8 cellular contexts compared by ENCODE assay signal in the genomic region with DNA sequence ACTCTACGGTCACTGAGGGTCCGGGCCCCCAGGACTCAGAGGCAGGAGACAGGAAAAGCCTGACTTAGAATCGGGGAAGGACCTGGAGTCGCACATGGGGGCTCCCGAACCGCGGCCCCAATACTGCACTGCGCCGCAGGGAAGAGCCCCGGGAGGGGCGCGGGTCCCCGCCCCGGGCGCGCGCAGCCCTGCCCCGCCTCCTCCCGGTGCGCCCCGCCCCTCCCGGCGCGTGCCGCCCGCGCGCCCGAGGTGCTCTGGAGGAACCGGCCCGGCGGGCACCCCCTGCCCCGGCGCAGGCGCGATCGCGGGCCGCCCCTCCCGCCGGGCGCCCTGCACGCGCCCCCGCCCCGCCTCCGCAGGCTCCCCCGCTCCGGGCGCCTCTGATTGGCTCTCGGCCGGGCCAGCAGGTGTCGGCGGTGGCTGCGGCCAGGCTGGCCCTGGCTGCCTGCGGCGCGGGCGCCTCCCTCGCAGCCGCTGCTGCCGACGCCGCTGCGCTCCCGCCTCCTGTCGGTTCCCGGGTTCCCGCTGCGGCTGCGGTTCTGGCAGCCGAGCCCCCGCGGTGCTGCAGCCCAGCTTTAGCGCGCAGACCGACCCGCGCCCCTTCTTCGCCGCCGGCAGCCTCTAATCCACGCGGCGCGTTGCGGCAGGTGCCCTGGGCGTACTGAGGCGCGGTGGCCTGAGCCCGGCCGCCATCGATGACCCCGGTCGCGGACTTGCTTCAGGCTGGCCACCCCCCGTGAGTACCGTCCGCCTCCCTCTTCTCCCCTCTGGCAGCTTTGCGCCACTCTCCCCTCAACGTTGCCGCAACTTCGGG. TPM values are rescaled to one million over a fixed set of nuclear protein-coding genes. Genes with fewer than 3 reads are reported as not detected.
DNase-seq lines count a peak whose midpoint lies in the region; ATAC-seq and TF ChIP-seq lines count a peak whose summit lies in the region.

A gene (plus strand): TSS at position 429 of the 814 bp plus-strand sequence. CDS start 91,208 bp downstream, outside the sequence.

- intact Hi-C loops in tibial artery (cut with DNase I; ENCODE audit: low total_unique reads) = no loop called here

- H3K4me1 Mint-ChIP-seq in effector memory CD8-positive, alpha-beta T cell (ENCODE audit: low read depth in 2 of 2) = peaks cover 13 to 16% of the 10 kb centered on the region in 2 donors
- H3K4me1 Mint-ChIP-seq in mesothelial cell of epicardium = peaks cover 15% of the 10 kb centered on the region

- H3K9me3 Mint-ChIP-seq in effector memory CD8-positive, alpha-beta T cell = peaks cover 0 to 10% of the 10 kb centered on the region in 2 donors
- H3K9me3 Mint-ChIP-seq in mesothelial cell of epicardium = no peaks in the 10 kb centered on the region

- H3K4me3 ChIP-seq in HUES64 (ENCODE audit: low read length) = peak within 1 kb of the TSS; percentile 57
- H3K4me3 ChIP-seq in tibial artery = peak within 1 kb of the TSS; percentile 68 to 84

- TF ChIP-seq CTCF in mesothelial cell of epicardium (IDR thresholded peaks at IDR 0.05; ENCODE audit: unreplicated experiment) (no peak), tibial artery (IDR thresholded peaks at IDR 0.05) (peak in 1 of 2 experiments; percentile 7)

- peak; percentile 83 for ATAC-seq in GM21390 (IDR thresholded peaks at IDR 0.05; ENCODE audit: unreplicated experiment)
- no peak for ATAC-seq in effector memory CD8-positive, alpha-beta T cell (replicated peaks)

- no peaks in the 10 kb centered on the region for H3K36me3 ChIP-seq in ES-I3 (ENCODE audit: insufficient read depth, low read length)
- H3K36me3 ChIP-seq in HUES64 (ENCODE audit: insufficient read depth, low read length) = no peaks in the 10 kb centered on the region
- H3K36me3 ChIP-seq in tibial artery = no peaks in the 10 kb centered on the region

- under 1% methylated on average over 99 of the region's 103 CpGs for WGBS in HUES64

- no peak within 1 kb of the TSS for H3K27ac Mint-ChIP-seq in effector memory CD8-positive, alpha-beta T cell
- no peak within 1 kb of the TSS for H3K27ac Mint-ChIP-seq in mesothelial cell of epicardium

- no peaks in the 10 kb centered on the region for H3K9me3 ChIP-seq in ES-I3 (ENCODE audit: control insufficient read depth, insufficient read depth, low read length)
- no peaks in the 10 kb centered on the region for H3K9me3 ChIP-seq in HUES64 (ENCODE audit: insufficient read depth, low read depth, low read length)
- no peaks in the 10 kb centered on the region for H3K9me3 ChIP-seq in tibial artery

- peaks cover 4% of the 10 kb centered on the region for H3K36me3 Mint-ChIP-seq in effector memory CD8-positive, alpha-beta T cell (ENCODE audit: insufficient read depth)
- no peaks in the 10 kb centered on the region for H3K36me3 Mint-ChIP-seq in mesothelial cell of epicardium

- H3K27me3 ChIP-seq in HUES64 (ENCODE audit: insufficient read depth, low read length) = peaks cover 76% of the 10 kb centered on the region
- H3K27me3 ChIP-seq in tibial artery = peaks cover 0 to 21% of the 10 kb centered on the region in 2 donors

- peaks cover 47 to 74% of the 10 kb centered on the region in 2 donors for H3K27me3 Mint-ChIP-seq in effector memory CD8-positive, alpha-beta T cell
- peaks cover 95% of the 10 kb centered on the region for H3K27me3 Mint-ChIP-seq in mesothelial cell of epicardium (ENCODE audit: low read depth)

- H3K4me3 Mint-ChIP-seq in effector memory CD8-positive, alpha-beta T cell = peak within 1 kb of the TSS; percentile 56 to 62
- peak within 1 kb of the TSS; percentile 74 for H3K4me3 Mint-ChIP-seq in mesothelial cell of epicardium

- H3K27ac ChIP-seq in HUES64 (ENCODE audit: low read depth, low read length) (no peak within 1 kb of the TSS), tibial artery (peak within 1 kb of the TSS; percentile 67 to 68)

- DNase-seq in SHP77 (lab: John Stamatoyannopoulos, UW) = peak; percentile 76 to 78
- DNase-seq in effector memory CD8-positive, alpha-beta T cell = no peak
- peak; percentile 57 to 72 for DNase-seq in mesothelial cell of epicardium (ENCODE audit: low spot score in 2 of 2, unreplicated experiment in 2 of 2)
- DNase-seq in tibial artery = peak; percentile 38 to 77
- DNase-seq in DMS114 treated with DMSO at 0.1 percent for 48 hours (lab: John Stamatoyannopoulos, UW; ENCODE audit: unreplicated experiment) = no peak

- H3K4me1 ChIP-seq in ES-I3 (ENCODE audit: insufficient read depth, low read length) = peaks cover 3% of the 10 kb centered on the region; the same call in 1 of the 2 replicates
- no peaks in the 10 kb centered on the region; the same call in 1 of the 2 replicates for H3K4me1 ChIP-seq in HUES64 (ENCODE audit: insufficient read depth, low read length)
- H3K4me1 ChIP-seq in tibial artery = peaks cover 0 to 29% (median 15%) of the 10 kb centered on the region in 4 donors

- H3K9ac ChIP-seq in ES-I3 (ENCODE audit: low read depth, low read length) (peak within 1 kb of the TSS; percentile 76), HUES64 (ENCODE audit: low read depth, low read length) (0 out of 2 replicates have a peak within 1 kb of the TSS, but pooled peaks have one; percentile 30)

RNA-seq across cellular contexts. Expression of the gene that starts here (rescaled TPM):
- polyA plus RNA-seq in HUES64 (2013, experiment 1 of 2) = 1.00 TPM
- polyA plus RNA-seq in HUES64 (2013, experiment 2 of 2) = 1.5 TPM
- 0.53 to 0.63 TPM (median 0.59 TPM) in 3 replicates for total RNA-seq in mesothelial cell of epicardium

Comparison
In these comparisons a context has a peak if more than half of its experiments do, and no peak if none do; other contexts are left out.
1. Peak in DNase-seq in mesothelial cell of epicardium; RNA of the gene not detected or under 1 TPM.
2. DNase-seq: peak in SHP77 (2 of 2) and tibial artery (2 of 2); none in effector memory CD8-positive, alpha-beta T cell (0 of 3) and DMS114 treated with DMSO at 0.1 percent for 48 hours (single experiment).